10 cellular contexts compared by ENCODE assay signal in genomic region chr22:27108425-27109114, GRCh38.
DNase-seq lines count a peak whose midpoint lies in the region; ATAC-seq and TF ChIP-seq lines count a peak whose summit lies in the region.
"Had no signal": no experiment of that assay in that cellular context is flagged by ENCODE, and none has a peak within 500 bp of the region (broad histone marks: within the 10 kb centered on the region; RNA-seq: fewer than 3 reads in every experiment).

No MANE protein-coding gene starts in this region.

- TF ChIP-seq CTCF in RWPE1 (conservative IDR thresholded peaks at IDR 0.05; ENCODE audit: low read depth) (no peak), left ventricle myocardium inferior (IDR thresholded peaks at IDR 0.05; ENCODE audit: borderline replicate concordance) (no peak), psoas muscle (IDR thresholded peaks at IDR 0.05) (no peak), GM13976 (IDR thresholded peaks at IDR 0.05; ENCODE audit: borderline replicate concordance, control extremely low read depth, extremely low read depth, insufficient read depth, missing control alignments) (no peak)

- H3K4me3 ChIP-seq in left ventricle myocardium inferior (no peak overlapping the region), psoas muscle (no peak overlapping the region)
- H3K4me3 ChIP-seq: colonic mucosa had no signal

- H3K9me3 ChIP-seq in left ventricle myocardium inferior (replicated peaks) (no peaks in the 10 kb centered on the region), psoas muscle (no peaks in the 10 kb centered on the region)
- H3K9me3 ChIP-seq: colonic mucosa had no signal

- CTCF ChIA-PET in RWPE1 (lab: Yijun Ruan, JAX), result interaction anchor here (0.6 kb wide), 1 partner anchor 30 kb away, joined by 3 read pairs; no protein-coding TSS in a partner anchor

- H3K27me3 ChIP-seq in left ventricle myocardium inferior (ENCODE audit: low read depth), result peaks cover 63% of the 10 kb centered on the region
- H3K27me3 ChIP-seq in psoas muscle (ENCODE audit: insufficient read depth in 3 of 3, low read length in 2 of 3), result peaks cover 0 to 52% (median 9%) of the 10 kb centered on the region in 3 donors
- H3K27me3 ChIP-seq: colonic mucosa had no signal

- intact Hi-C loops in left ventricle myocardium inferior (cut with micrococcal nuclease) (no loop called here), psoas muscle (cut with DNase I) (no loop called here)

- H3K36me3 ChIP-seq in left ventricle myocardium inferior (no peaks in the 10 kb centered on the region), psoas muscle (ENCODE audit: insufficient read depth in 1 of 2, low read depth in 1 of 2) (no peaks in the 10 kb centered on the region)
- H3K36me3 ChIP-seq: colonic mucosa had no signal

- POLR2A ChIA-PET in RWPE1 (lab: Yijun Ruan, JAX; ENCODE audit: low non-redundant PET), result no interaction called here

- in situ Hi-C loops in Caki2 (cut with HindIII; ENCODE audit: low pct_unique_long_range_greater_than_20kb, low sequenced_read_pairs), result no loop called here
- in situ Hi-C loops in GM13976 (cut with MboI; ENCODE audit: low sequenced_read_pairs, unreplicated experiment), result no loop called here

- H3K27ac ChIP-seq in RWPE1 (peak overlapping the region; percentile 85), left ventricle myocardium inferior (replicated peaks) (peak overlapping the region; percentile 9), psoas muscle (no peak overlapping the region)
- H3K27ac ChIP-seq: colonic mucosa had no signal

- ATAC-seq in psoas muscle (peak in 1 of 4 donors; percentile 26), GM19035 (IDR thresholded peaks at IDR 0.05; ENCODE audit: unreplicated experiment) (no peak)

- WGBS in psoas muscle, 3 donors, result 22 to 29% (median 27%) methylated on average over 20 of the region's 20 CpGs

- DNase-seq in Caki2 (ENCODE audit: low read depth), result peak; percentile 80
- no peak for DNase-seq in RWPE1 (ENCODE audit: low spot score)
- DNase-seq in left ventricle myocardium inferior, result no peak
- peak; percentile 58 to 76 for DNase-seq in psoas muscle
- DNase-seq in GM13976 (ENCODE audit: low spot score), result no peak
- no peak for DNase-seq in GM19240 (ENCODE audit: insufficient read length, low spot score)
- no peak for DNase-seq in stimulated activated CD4-positive, alpha-beta T cell treated with anti-CD3 and anti-CD28 coated beads, Interleukin-1b, Interleukin-23, amount 100 ng/mL, for 48 hours
- DNase-seq: activated T-cell treated with anti-CD3 and anti-CD28 coated beads, Interleukin-2, amount 50 U/mL, for 24 hours had no signal

- H3K4me1 ChIP-seq in left ventricle myocardium inferior (peaks cover 30% of the 10 kb centered on the region), psoas muscle (no peaks in the 10 kb centered on the region)
- H3K4me1 ChIP-seq: colonic mucosa had no signal

Comparison
In these comparisons a context has a peak if more than half of its experiments do, and no peak if none do; other contexts are left out.
1. DNase-seq: peak in Caki2 (single experiment) and psoas muscle (2 of 2); none in RWPE1 (single experiment), left ventricle myocardium inferior (single experiment), GM13976 (single experiment), GM19240 (single experiment) and stimulated activated CD4-positive, alpha-beta T cell treated with anti-CD3 and anti-CD28 coated beads, Interleukin-1b, Interleukin-23, amount 100 ng/mL, for 48 hours (single experiment).